8 cellular contexts compared by ENCODE assay signal in the genomic region with DNA sequence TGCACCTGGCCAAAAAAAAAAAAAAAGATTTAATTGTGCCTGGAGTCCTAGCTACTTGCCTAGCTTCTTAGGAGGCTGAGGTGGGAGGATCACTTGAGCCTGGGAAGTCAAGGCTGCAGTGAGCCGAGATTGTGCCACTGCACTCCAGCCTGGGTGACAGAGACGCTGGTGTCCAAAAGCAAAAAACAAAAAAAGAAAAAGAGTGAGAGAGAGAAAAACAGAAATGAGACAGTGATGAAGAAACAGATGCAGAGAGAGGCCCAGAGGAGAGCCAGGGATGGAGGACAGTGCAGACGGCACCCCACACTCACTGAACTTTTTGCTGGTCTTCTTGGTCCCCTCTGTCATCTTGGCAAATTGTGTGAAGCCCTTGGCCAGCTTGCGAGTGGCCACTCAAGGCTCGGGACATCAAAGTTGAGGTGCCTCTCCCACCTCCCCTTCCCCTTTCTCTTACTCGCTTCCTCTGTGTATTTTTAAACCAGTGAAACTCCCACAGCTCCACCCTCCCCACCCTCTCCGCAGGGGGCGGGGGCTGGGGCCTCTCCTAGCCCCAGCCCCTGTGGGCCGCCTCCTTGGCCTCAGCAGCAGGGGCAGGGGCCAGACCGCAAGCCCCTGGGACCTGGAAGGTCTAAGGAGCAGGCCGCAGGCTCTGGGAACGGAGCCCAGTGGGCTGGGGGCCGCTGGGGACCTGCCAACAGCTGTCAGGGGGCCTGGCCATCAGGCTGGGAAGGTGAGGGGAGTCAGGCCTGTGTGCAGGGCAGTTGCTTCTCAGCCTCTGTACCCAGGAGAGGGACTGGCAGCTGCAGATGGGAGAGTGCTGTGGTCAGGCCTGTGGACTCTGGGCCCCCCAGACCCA. TPM values are rescaled to one million over a fixed set of nuclear protein-coding genes. Genes with fewer than 3 reads are reported as not detected.
DNase-seq lines count a peak whose midpoint lies in the region; ATAC-seq, FAIRE-seq and TF ChIP-seq lines count a peak whose summit lies in the region.

A gene with protein sequence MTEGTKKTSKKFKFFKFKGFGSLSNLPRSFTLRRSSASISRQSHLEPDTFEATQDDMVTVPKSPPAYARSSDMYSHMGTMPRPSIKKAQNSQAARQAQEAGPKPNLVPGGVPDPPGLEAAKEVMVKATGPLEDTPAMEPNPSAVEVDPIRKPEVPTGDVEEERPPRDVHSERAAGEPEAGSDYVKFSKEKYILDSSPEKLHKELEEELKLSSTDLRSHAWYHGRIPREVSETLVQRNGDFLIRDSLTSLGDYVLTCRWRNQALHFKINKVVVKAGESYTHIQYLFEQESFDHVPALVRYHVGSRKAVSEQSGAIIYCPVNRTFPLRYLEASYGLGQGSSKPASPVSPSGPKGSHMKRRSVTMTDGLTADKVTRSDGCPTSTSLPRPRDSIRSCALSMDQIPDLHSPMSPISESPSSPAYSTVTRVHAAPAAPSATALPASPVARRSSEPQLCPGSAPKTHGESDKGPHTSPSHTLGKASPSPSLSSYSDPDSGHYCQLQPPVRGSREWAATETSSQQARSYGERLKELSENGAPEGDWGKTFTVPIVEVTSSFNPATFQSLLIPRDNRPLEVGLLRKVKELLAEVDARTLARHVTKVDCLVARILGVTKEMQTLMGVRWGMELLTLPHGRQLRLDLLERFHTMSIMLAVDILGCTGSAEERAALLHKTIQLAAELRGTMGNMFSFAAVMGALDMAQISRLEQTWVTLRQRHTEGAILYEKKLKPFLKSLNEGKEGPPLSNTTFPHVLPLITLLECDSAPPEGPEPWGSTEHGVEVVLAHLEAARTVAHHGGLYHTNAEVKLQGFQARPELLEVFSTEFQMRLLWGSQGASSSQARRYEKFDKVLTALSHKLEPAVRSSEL (minus strand): TSS at position 387 of the 856 bp plus-strand sequence. CDS start 39 bp downstream, at position 348.

- in situ Hi-C loops in K562 (cut with MboI), result no loop called here

- H3K4me3 ChIP-seq in CD4-positive, CD25-positive, alpha-beta regulatory T cell (ENCODE audit: low read depth, low read length), result peak within 1 kb of the TSS; percentile 94
- H3K4me3 ChIP-seq in K562, result no peak within 1 kb of the TSS
- H3K4me3 ChIP-seq in naive thymus-derived CD4-positive, alpha-beta T cell (ENCODE audit: low read length), result peak within 1 kb of the TSS; percentile 97

- H2AFZ ChIP-seq in K562 (ENCODE audit: low read depth, low read length), result peak within 1 kb of the TSS; percentile 3; the same call in 1 of the 2 replicates

- H3K9me3 ChIP-seq in CD4-positive, CD25-positive, alpha-beta regulatory T cell (ENCODE audit: control insufficient read depth in 2 of 2, low read length in 2 of 2), result no peaks in the 10 kb centered on the region
- no peaks in the 10 kb centered on the region for H3K9me3 ChIP-seq in K562 (replicated peaks; ENCODE audit: control insufficient read depth, insufficient read depth, low read depth, low read length)
- H3K9me3 ChIP-seq in naive thymus-derived CD4-positive, alpha-beta T cell (ENCODE audit: control insufficient read depth in 2 of 3, low read length in 3 of 3), result no peaks in the 10 kb centered on the region

- H3K36me3 ChIP-seq in CD4-positive, CD25-positive, alpha-beta regulatory T cell (ENCODE audit: control insufficient read depth, insufficient read depth, low read length), result peaks cover 12% of the 10 kb centered on the region
- H3K36me3 ChIP-seq in K562 (ENCODE audit: control insufficient read depth, insufficient read depth, low read length), result no peaks in the 10 kb centered on the region
- H3K36me3 ChIP-seq in naive thymus-derived CD4-positive, alpha-beta T cell (ENCODE audit: control insufficient read depth in 2 of 3, insufficient read depth in 3 of 3, low read length in 3 of 3), result peaks cover 7 to 20% (median 10%) of the 10 kb centered on the region in 3 experiments

- H3K79me2 ChIP-seq in K562 (ENCODE audit: control insufficient read depth, insufficient read depth, low read length), result no peaks in the 10 kb centered on the region

- POLR2A ChIA-PET in K562 (lab: Yijun Ruan, JAX), result interaction anchor here (1.1 kb wide), 1 partner anchor 12 kb away, joined by 4 read pairs; no protein-coding TSS in a partner anchor
- POLR2A ChIA-PET in naive thymus-derived CD4-positive, alpha-beta T cell (lab: Charles Lee), result interaction anchor here (0.7 to 1.9 kb wide), 13 partner anchors 8 to 141 kb away, joined by 3 to 19 read pairs (median 4); a partner anchor contains a TSS

- H3K4me2 ChIP-seq in K562 (ENCODE audit: insufficient read depth, low read length), result peak within 1 kb of the TSS; percentile 6; the same call in 1 of the 2 replicates

- CTCF ChIA-PET in K562 (lab: Yijun Ruan, JAX; ENCODE audit: low intra/inter-chr PET ratio), result no interaction called here
- CTCF ChIA-PET in naive thymus-derived CD4-positive, alpha-beta T cell (lab: Charles Lee), result interaction anchor here (0.8 to 2.1 kb wide), 3 partner anchors 43 to 190 kb away, joined by 3 to 9 read pairs (median 5); a partner anchor contains a TSS

- no peak for TF ChIP-seq CTCF in K562 (IDR thresholded peaks at IDR 0.05 in 2 of 3, conservative IDR thresholded peaks at IDR 0.05 in 1 of 3; ENCODE audit: insufficient read depth in 2 of 3, low read depth in 1 of 3, low read length in 3 of 3)

- H3K27ac ChIP-seq in CD4-positive, CD25-positive, alpha-beta regulatory T cell (ENCODE audit: insufficient read depth, low read length, poor library complexity, severe bottlenecking), result peak within 1 kb of the TSS; percentile 90
- no peak within 1 kb of the TSS; the same call in 2 of the 3 replicates for H3K27ac ChIP-seq in K562 (ENCODE audit: extremely low read depth, low read depth, low read length)
- H3K27ac ChIP-seq in naive thymus-derived CD4-positive, alpha-beta T cell (ENCODE audit: low read depth, low read length), result peak within 1 kb of the TSS; percentile 88

- no peaks in the 10 kb centered on the region for H3K9me1 ChIP-seq in K562 (ENCODE audit: control insufficient read depth, insufficient read depth, low read length)

- H3K27ac Mint-ChIP-seq in CD4-positive, CD25-positive, alpha-beta regulatory T cell, result peak within 1 kb of the TSS; percentile 93 to 98 (median 95)
- peak within 1 kb of the TSS; percentile 92 to 98 (median 94) for H3K27ac Mint-ChIP-seq in naive thymus-derived CD4-positive, alpha-beta T cell

- peak within 1 kb of the TSS; percentile 4 to 75; a peak in 3 of 4 replicates for H3K9ac ChIP-seq in K562 (ENCODE audit: insufficient read depth in 1 of 2, low read depth in 2 of 2, low read length in 2 of 2)

- peaks cover 13 to 67% (median 37%) of the 10 kb centered on the region in 4 donors for H3K4me1 Mint-ChIP-seq in CD4-positive, CD25-positive, alpha-beta regulatory T cell
- H3K4me1 Mint-ChIP-seq in naive thymus-derived CD4-positive, alpha-beta T cell, result peaks cover 30 to 73% (median 57%) of the 10 kb centered on the region in 7 donors

- H3K27me3 ChIP-seq in CD4-positive, CD25-positive, alpha-beta regulatory T cell (ENCODE audit: control insufficient read depth, insufficient read depth, low read length), result no peaks in the 10 kb centered on the region
- H3K27me3 ChIP-seq in K562 (ENCODE audit: control insufficient read depth in 2 of 2, insufficient read depth in 2 of 2, low read length in 2 of 2), result no peaks in the 10 kb centered on the region
- H3K27me3 ChIP-seq in naive thymus-derived CD4-positive, alpha-beta T cell (ENCODE audit: control insufficient read depth in 2 of 2, insufficient read depth in 2 of 2, low read length in 2 of 2), result no peaks in the 10 kb centered on the region

- ATAC-seq in CD4-positive, CD25-positive, alpha-beta regulatory T cell (ENCODE audit: low read depth in 2 of 2), result peak; percentile 31 to 32
- ATAC-seq in GM21528 (IDR thresholded peaks at IDR 0.05; ENCODE audit: low FRiP score, unreplicated experiment) (peak; percentile 38), K562 (peak; percentile 78), HG03521 (IDR thresholded peaks at IDR 0.05; ENCODE audit: unreplicated experiment) (no peak)
- peak; percentile 50 for ATAC-seq in naive thymus-derived CD4-positive, alpha-beta T cell

- BruUV-seq in K562 (replicated peaks; lab: Mats Ljungman, UMichigan), result no TSS peak

- DNase-seq in CD4-positive, CD25-positive, alpha-beta regulatory T cell, result peak in 2 of 3 donors; percentile 33 to 55
- DNase-seq in OCI-M1 (lab: John Stamatoyannopoulos, UW) (peak; percentile 40), K562 (ENCODE audit: extremely low read depth in 1 of 4, low spot score in 3 of 4) (peak in 3 of 4 experiments; percentile 37 to 46 (median 44)), ecto neural progenitor cell (ENCODE audit: low spot score) (no peak), 8988T (no peak)
- peak in 7 of 9 donors; percentile 34 to 62 (median 42) for DNase-seq in naive thymus-derived CD4-positive, alpha-beta T cell

- peaks cover 83% of the 10 kb centered on the region for H3K4me1 ChIP-seq in CD4-positive, CD25-positive, alpha-beta regulatory T cell (ENCODE audit: control insufficient read depth, insufficient read depth, low read length, poor library complexity, severe bottlenecking)
- H3K4me1 ChIP-seq in K562 (replicated peaks in 1 of 2; ENCODE audit: control insufficient read depth in 2 of 2, insufficient read depth in 2 of 2, low read length in 2 of 2), result peaks cover 24 to 48% of the 10 kb centered on the region in 2 experiments
- H3K4me1 ChIP-seq in naive thymus-derived CD4-positive, alpha-beta T cell (ENCODE audit: control insufficient read depth in 2 of 2, insufficient read depth in 2 of 2, low read length in 2 of 2), result peaks cover 50 to 56% of the 10 kb centered on the region in 2 donors

- peaks cover 6% of the 10 kb centered on the region for H3K36me3 Mint-ChIP-seq in CD4-positive, CD25-positive, alpha-beta regulatory T cell
- H3K36me3 Mint-ChIP-seq in naive thymus-derived CD4-positive, alpha-beta T cell, result peaks cover 0 to 29% (median 4%) of the 10 kb centered on the region in 5 donors

- intact Hi-C loops in K562 (cut with micrococcal nuclease), result no loop called here
- intact Hi-C loops in naive thymus-derived CD4-positive, alpha-beta T cell (cut with micrococcal nuclease), result loop anchor here (1.0 to 10.0 kb wide), 6 partner anchors 7 to 496 kb away; a partner anchor contains a TSS

- no peak for TF ChIP-seq RAD21 in K562 (CRISPR knock-in tag; conservative IDR thresholded peaks at IDR 0.05 in 1 of 2, IDR thresholded peaks at IDR 0.05 in 1 of 2)

- H4K20me1 ChIP-seq in K562 (replicated peaks; ENCODE audit: control insufficient read depth, insufficient read depth, low read length), result no peaks in the 10 kb centered on the region

- H3K9me3 Mint-ChIP-seq in CD4-positive, CD25-positive, alpha-beta regulatory T cell, result no peaks in the 10 kb centered on the region
- no peaks in the 10 kb centered on the region for H3K9me3 Mint-ChIP-seq in naive thymus-derived CD4-positive, alpha-beta T cell

- WGBS in K562 (ENCODE audit: insufficient coverage, low coverage, missing lambda C conversion rate), result 29% methylated on average over 13 of the region's 13 CpGs

- H3K4me3 Mint-ChIP-seq in CD4-positive, CD25-positive, alpha-beta regulatory T cell, result peak within 1 kb of the TSS; percentile 96 to 100 (median 98)
- H3K4me3 Mint-ChIP-seq in naive thymus-derived CD4-positive, alpha-beta T cell, result peak within 1 kb of the TSS; percentile 94 to 100 (median 98)

- TF ChIP-seq POLR2A in K562 (conservative IDR thresholded peaks at IDR 0.05), result no peak

- no peaks in the 10 kb centered on the region for H3K27me3 Mint-ChIP-seq in CD4-positive, CD25-positive, alpha-beta regulatory T cell
- no peaks in the 10 kb centered on the region for H3K27me3 Mint-ChIP-seq in naive thymus-derived CD4-positive, alpha-beta T cell

- FAIRE-seq in K562 (lab: Jason Lieb, UNC), result peak; percentile 68

- TF ChIP-seq EP300 in K562 (IDR thresholded peaks at IDR 0.05; ENCODE audit: low read length), result no peak

RNA-seq across cellular contexts. Expression of the gene that starts here (rescaled TPM):
- 39.3 TPM for total RNA-seq in CD4-positive, CD25-positive, alpha-beta regulatory T cell
- polyA plus RNA-seq in CD4-positive, CD25-positive, alpha-beta regulatory T cell, result 10 to 100 TPM; 17.7 to 30.5 (median 21.1) TPM
- 0.77 and 4.1 TPM in 2 replicates for total RNA-seq in K562 (2011; cell fraction: chromatin; rRNA removed; ENCODE audit: low replicate concordance)
- total RNA-seq in K562 (2011; cell fraction: nucleolus; rRNA removed), result 0.92 and 1.2 TPM in 2 replicates
- 0.88 and 1.3 TPM in 2 replicates for total RNA-seq in K562 (2011; cell fraction: nucleoplasm; rRNA removed)
- total RNA-seq in K562 (2014; rRNA removed) (0.29 and 1.2 TPM in 2 replicates), K562 (2014; rRNA removed; fragmentation: Illumina TruSeq; extraction: Trizol) (0.11 and 0.19 TPM in 2 replicates), K562 (2015; rRNA removed; fragmentation: Illumina TruSeq; extraction: Trizol) (0.29 and 0.34 TPM in 2 replicates), K562 (2021) (0.83 and 0.89 TPM in 2 replicates)
- polyA plus RNA-seq in K562 (2011; rRNA removed) (0.22 and 1.3 TPM in 2 replicates), K562 (2014; fragmentation: Illumina TruSeq; extraction: Trizol) (0.19 and 0.29 TPM in 2 replicates), K562 (2014; fragmentation: Nextera tagmentation; extraction: Ambion mirVana) (under 1 TPM in 1 of 2 experiments, not detected in 1; 0.03 TPM), K562 (2014; rRNA removed) (0.21 and 0.38 TPM in 2 replicates)
- polyA plus RNA-seq in K562 (2011; cell fraction: cytosol; rRNA removed), result 0.86 and 1.3 TPM in 2 replicates
- 1.5 TPM in 2 replicates for polyA plus RNA-seq in K562 (2011; cell fraction: nucleus; rRNA removed)
- 1.2 and 2.2 TPM in 2 replicates for polyA plus RNA-seq in K562 (2012)
- 0.42 and 0.46 TPM in 2 replicates for polyA minus RNA-seq in K562 (2011; rRNA and poly(A)+ RNA removed)
- 2.4 TPM in 1 of 2 replicates, not detected in the other for polyA minus RNA-seq in K562 (2011; cell fraction: cytosol; rRNA and poly(A)+ RNA removed)
- 0.94 and 1.00 TPM in 2 replicates for polyA minus RNA-seq in K562 (2011; cell fraction: nucleus; rRNA and poly(A)+ RNA removed)
- 10 to 100 TPM; 26.1 to 68.3 (median 51.9) TPM for total RNA-seq in naive thymus-derived CD4-positive, alpha-beta T cell
- 10 to 100 TPM; 20.9 to 72.9 TPM for polyA plus RNA-seq in naive thymus-derived CD4-positive, alpha-beta T cell

Comparison
In these comparisons a context has a peak if more than half of its experiments do, and no peak if none do; other contexts are left out.
1. RNA of the gene that starts here (polyA plus RNA-seq): 20.9 to 72.9 TPM in naive thymus-derived CD4-positive, alpha-beta T cell and 17.7 to 30.5 TPM in CD4-positive, CD25-positive, alpha-beta regulatory T cell; 0.03 to 2.2 TPM in K562; every median in the first group is over 4 times any median in the second.
2. DNase-seq: peak in CD4-positive, CD25-positive, alpha-beta regulatory T cell (2 of 3), OCI-M1 (single experiment), K562 (3 of 4) and naive thymus-derived CD4-positive, alpha-beta T cell (7 of 9); none in ecto neural progenitor cell (single experiment) and 8988T (single experiment).